ENCODE assay signal across 1 cellular context in the genomic region with DNA sequence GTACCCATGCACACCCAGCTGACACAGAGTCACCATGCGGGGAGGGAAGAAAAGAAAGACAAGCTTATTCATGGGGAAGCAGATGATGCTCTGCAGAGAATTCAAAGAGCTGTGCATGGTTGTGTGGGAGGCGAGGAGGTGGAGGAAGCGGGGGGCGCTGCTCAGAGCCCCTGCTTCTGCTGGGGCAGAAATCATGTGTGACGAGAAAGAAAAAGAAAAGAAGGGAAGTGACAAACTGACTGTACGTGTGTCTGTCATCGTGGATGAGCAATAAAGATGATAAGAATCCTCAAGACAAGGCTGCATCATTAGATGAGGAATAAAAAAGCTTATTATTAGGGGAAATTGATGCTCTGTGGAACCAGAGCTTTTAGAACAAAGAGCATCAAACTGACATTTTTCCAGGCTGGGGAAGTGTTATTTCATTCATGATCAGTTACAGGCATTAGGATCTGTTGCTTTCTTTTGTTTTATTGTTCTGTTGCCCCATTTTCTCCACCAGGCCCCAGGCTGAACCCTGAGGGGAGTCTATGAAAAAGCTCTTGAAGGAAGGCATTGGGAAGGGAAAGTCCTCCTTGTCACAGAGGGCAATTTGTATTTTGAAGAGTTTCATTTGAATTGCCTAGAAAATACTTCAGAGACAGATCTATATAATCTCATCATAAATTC.
TF ChIP-seq lines count a peak whose summit lies in the region.

No MANE protein-coding gene starts in this region.

TF ChIP-seq in SK-N-SH treated with all-trans-retinoic acid at 6 μM for 48 hours, 23 proteins besides CTCF, POLR2A, EP300 and RAD21 (continued from another document):
- TF ChIP-seq, protein P1, sequence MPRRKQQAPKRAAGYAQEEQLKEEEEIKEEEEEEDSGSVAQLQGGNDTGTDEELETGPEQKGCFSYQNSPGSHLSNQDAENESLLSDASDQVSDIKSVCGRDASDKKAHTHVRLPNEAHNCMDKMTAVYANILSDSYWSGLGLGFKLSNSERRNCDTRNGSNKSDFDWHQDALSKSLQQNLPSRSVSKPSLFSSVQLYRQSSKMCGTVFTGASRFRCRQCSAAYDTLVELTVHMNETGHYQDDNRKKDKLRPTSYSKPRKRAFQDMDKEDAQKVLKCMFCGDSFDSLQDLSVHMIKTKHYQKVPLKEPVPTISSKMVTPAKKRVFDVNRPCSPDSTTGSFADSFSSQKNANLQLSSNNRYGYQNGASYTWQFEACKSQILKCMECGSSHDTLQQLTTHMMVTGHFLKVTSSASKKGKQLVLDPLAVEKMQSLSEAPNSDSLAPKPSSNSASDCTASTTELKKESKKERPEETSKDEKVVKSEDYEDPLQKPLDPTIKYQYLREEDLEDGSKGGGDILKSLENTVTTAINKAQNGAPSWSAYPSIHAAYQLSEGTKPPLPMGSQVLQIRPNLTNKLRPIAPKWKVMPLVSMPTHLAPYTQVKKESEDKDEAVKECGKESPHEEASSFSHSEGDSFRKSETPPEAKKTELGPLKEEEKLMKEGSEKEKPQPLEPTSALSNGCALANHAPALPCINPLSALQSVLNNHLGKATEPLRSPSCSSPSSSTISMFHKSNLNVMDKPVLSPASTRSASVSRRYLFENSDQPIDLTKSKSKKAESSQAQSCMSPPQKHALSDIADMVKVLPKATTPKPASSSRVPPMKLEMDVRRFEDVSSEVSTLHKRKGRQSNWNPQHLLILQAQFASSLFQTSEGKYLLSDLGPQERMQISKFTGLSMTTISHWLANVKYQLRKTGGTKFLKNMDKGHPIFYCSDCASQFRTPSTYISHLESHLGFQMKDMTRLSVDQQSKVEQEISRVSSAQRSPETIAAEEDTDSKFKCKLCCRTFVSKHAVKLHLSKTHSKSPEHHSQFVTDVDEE (CRISPR knock-in tag; IDR thresholded peaks at IDR 0.05) = no peak
- TF ChIP-seq TCF4 (CRISPR knock-in tag; IDR thresholded peaks at IDR 0.05; ENCODE audit: borderline replicate concordance) (no peak), ZNF565 (CRISPR knock-in tag; conservative IDR thresholded peaks at IDR 0.05; ENCODE audit: low read depth) (no peak), ZFP3 (CRISPR knock-in tag; IDR thresholded peaks at IDR 0.05) (no peak), ZFP30 (CRISPR knock-in tag; IDR thresholded peaks at IDR 0.05) (no peak), ESRRG (CRISPR knock-in tag; IDR thresholded peaks at IDR 0.05) (no peak), RARB (CRISPR knock-in tag; IDR thresholded peaks at IDR 0.05) (no peak)
- TF ChIP-seq, protein P2, sequence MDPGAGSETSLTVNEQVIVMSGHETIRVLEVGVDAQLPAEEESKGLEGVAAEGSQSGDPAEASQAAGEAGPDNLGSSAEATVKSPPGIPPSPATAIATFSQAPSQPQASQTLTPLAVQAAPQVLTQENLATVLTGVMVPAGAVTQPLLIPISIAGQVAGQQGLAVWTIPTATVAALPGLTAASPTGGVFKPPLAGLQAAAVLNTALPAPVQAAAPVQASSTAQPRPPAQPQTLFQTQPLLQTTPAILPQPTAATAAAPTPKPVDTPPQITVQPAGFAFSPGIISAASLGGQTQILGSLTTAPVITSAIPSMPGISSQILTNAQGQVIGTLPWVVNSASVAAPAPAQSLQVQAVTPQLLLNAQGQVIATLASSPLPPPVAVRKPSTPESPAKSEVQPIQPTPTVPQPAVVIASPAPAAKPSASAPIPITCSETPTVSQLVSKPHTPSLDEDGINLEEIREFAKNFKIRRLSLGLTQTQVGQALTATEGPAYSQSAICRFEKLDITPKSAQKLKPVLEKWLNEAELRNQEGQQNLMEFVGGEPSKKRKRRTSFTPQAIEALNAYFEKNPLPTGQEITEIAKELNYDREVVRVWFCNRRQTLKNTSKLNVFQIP (CRISPR knock-in tag; IDR thresholded peaks at IDR 0.05; ENCODE audit: borderline replicate concordance, low read depth) = no peak
- TF ChIP-seq, protein P3, sequence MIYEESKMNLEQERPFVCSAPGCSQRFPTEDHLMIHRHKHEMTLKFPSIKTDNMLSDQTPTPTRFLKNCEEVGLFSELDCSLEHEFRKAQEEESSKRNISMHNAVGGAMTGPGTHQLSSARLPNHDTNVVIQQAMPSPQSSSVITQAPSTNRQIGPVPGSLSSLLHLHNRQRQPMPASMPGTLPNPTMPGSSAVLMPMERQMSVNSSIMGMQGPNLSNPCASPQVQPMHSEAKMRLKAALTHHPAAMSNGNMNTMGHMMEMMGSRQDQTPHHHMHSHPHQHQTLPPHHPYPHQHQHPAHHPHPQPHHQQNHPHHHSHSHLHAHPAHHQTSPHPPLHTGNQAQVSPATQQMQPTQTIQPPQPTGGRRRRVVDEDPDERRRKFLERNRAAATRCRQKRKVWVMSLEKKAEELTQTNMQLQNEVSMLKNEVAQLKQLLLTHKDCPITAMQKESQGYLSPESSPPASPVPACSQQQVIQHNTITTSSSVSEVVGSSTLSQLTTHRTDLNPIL (CRISPR knock-in tag; IDR thresholded peaks at IDR 0.05; ENCODE audit: low read depth) = no peak
